2 cellular contexts compared by ENCODE assay signal in genomic region chr4:56184214-56184613, GRCh38.
TF ChIP-seq lines count a peak whose summit lies in the region.

No MANE protein-coding gene starts in this region.

TF ChIP-seq in A549, 52 proteins besides CTCF, POLR2A, EP300 and RAD21:
- TF ChIP-seq MAFK (IDR thresholded peaks at IDR 0.05; ENCODE audit: partially characterized antibody), result peak; percentile 86
- TF ChIP-seq HES2 (IDR thresholded peaks at IDR 0.05), result no peak
- TF ChIP-seq TP53 (CRISPR knock-in tag; IDR thresholded peaks at IDR 0.05), result no peak
- no peak for TF ChIP-seq SMC3 (IDR thresholded peaks at IDR 0.05)
- TF ChIP-seq HOXB5 (CRISPR knock-in tag; IDR thresholded peaks at IDR 0.05), result no peak
- no peak for TF ChIP-seq NFE2L2 (conservative IDR thresholded peaks at IDR 0.05; ENCODE audit: low read length)

TF ChIP-seq in H1, 55 proteins besides CTCF, POLR2A, EP300 and RAD21:
- TF ChIP-seq SUZ12 (IDR thresholded peaks at IDR 0.05; ENCODE audit: low read length), result no peak
- TF ChIP-seq CEBPB (IDR thresholded peaks at IDR 0.05; ENCODE audit: low read depth, low read length), result no peak
- no peak for TF ChIP-seq PHF8 (conservative IDR thresholded peaks at IDR 0.05; ENCODE audit: low read depth, low read length)
- no peak for TF ChIP-seq CHD7 (IDR thresholded peaks at IDR 0.05; ENCODE audit: insufficient replicate concordance, low read length)
- TF ChIP-seq RBBP5 (IDR thresholded peaks at IDR 0.05; ENCODE audit: borderline replicate concordance, low read depth, low read length), result no peak
- TF ChIP-seq EGR1 (IDR thresholded peaks at IDR 0.05; ENCODE audit: borderline replicate concordance, low read depth, low read length), result no peak
- TF ChIP-seq JUN (IDR thresholded peaks at IDR 0.05; ENCODE audit: low read depth, low read length), result no peak
- no peak for TF ChIP-seq SP1 (IDR thresholded peaks at IDR 0.05; ENCODE audit: low read depth, low read length)
- TF ChIP-seq SP2 (IDR thresholded peaks at IDR 0.05; ENCODE audit: low read length), result no peak
- no peak for TF ChIP-seq RNF2 (IDR thresholded peaks at IDR 0.05; ENCODE audit: borderline replicate concordance, low read depth, low read length, missing control alignments, poor library complexity, severe bottlenecking)
- TF ChIP-seq SRF (IDR thresholded peaks at IDR 0.05; ENCODE audit: low read depth, low read length), result no peak
- TF ChIP-seq NANOG (IDR thresholded peaks at IDR 0.05; ENCODE audit: insufficient read depth, low read depth, low read length, poor library complexity, severe bottlenecking), result no peak
